ENCODE assay signal across 17 cellular contexts in genomic region chr7:844043-844442, GRCh38.
"Had no signal": no experiment of that assay in that cellular context is flagged by ENCODE, and none has a peak within 500 bp of the region (broad histone marks: within the 10 kb centered on the region; RNA-seq: fewer than 3 reads in every experiment).

No MANE protein-coding gene starts in this region.

- H3K4me3 ChIP-seq: pancreas, prostate gland, right lobe of liver, spleen, stomach had no signal

- H3K27ac Mint-ChIP-seq: natural killer cell, type B pancreatic cell had no signal

- H3K27ac ChIP-seq: pancreas, prostate gland, right lobe of liver, spleen had no signal

- H3K4me1 ChIP-seq: pancreas, prostate gland, right lobe of liver, spleen had no signal

- H3K36me3 Mint-ChIP-seq: natural killer cell had no signal

- H3K4me3 Mint-ChIP-seq: natural killer cell, type B pancreatic cell had no signal

- H3K27me3 ChIP-seq: dorsolateral prefrontal cortex, pancreas, right lobe of liver, spleen, stomach had no signal

- H3K27me3 Mint-ChIP-seq: type B pancreatic cell had no signal

- H3K4me1 Mint-ChIP-seq: natural killer cell had no signal

- H3K9me3 Mint-ChIP-seq: natural killer cell, type B pancreatic cell had no signal

- DNase-seq: cortex of kidney; dorsolateral prefrontal cortex; effector CD8-positive, alpha-beta T cell; islet precursor cell; mammary epithelial cell; natural killer cell; occipital lobe; retina; spleen; stimulated activated CD4-positive, alpha-beta T cell treated with anti-CD3 and anti-CD28 coated beads, Interleukin-2, amount 100 ng/mL, for 24 hours; stimulated activated naive CD4-positive, alpha-beta T cell; stomach had no signal

- ATAC-seq: left lobe of liver, natural killer cell had no signal
